In genomic region chr2:101745711-101746694, GRCh38 we compare ENCODE assay signal across 9 cellular contexts. TPM values are rescaled to one million over a fixed set of nuclear protein-coding genes. Genes with fewer than 3 reads are reported as not detected.
DNase-seq lines count a peak whose midpoint lies in the region; ATAC-seq and TF ChIP-seq lines count a peak whose summit lies in the region.
"Had no signal": no experiment of that assay in that cellular context is flagged by ENCODE, and none has a peak within 500 bp of the region (broad histone marks: within the 10 kb centered on the region; RNA-seq: fewer than 3 reads in every experiment).

No MANE protein-coding gene starts in this region.

- H3K9me3 ChIP-seq in CD4-positive, alpha-beta T cell (ENCODE audit: control insufficient read depth, low read length): no peaks in the 10 kb centered on the region
- no peaks in the 10 kb centered on the region for H3K9me3 ChIP-seq in tibial nerve
- no peaks in the 10 kb centered on the region for H3K9me3 ChIP-seq in esophagus squamous epithelium

- no peaks in the 10 kb centered on the region for H3K27me3 ChIP-seq in CD4-positive, alpha-beta T cell (ENCODE audit: control insufficient read depth, insufficient read depth, low read length)
- H3K27me3 ChIP-seq in tibial nerve (no peaks in the 10 kb centered on the region), esophagus squamous epithelium (no peaks in the 10 kb centered on the region)

- no peak for ATAC-seq in CD4-positive, alpha-beta T cell (ENCODE audit: poor library complexity)
- peak in 1 of 2 donors; percentile 26 for ATAC-seq in naive thymus-derived CD8-positive, alpha-beta T cell

- peak overlapping the region; percentile 22 for H3K4me3 Mint-ChIP-seq in CD4-positive, alpha-beta T cell
- H3K4me3 Mint-ChIP-seq in naive thymus-derived CD8-positive, alpha-beta T cell: peak overlapping the region in 9 of 10 donors; percentile 18 to 75 (median 54)

- H3K4me1 Mint-ChIP-seq in CD4-positive, alpha-beta T cell (ENCODE audit: low read depth): peaks cover 77% of the 10 kb centered on the region
- H3K4me1 Mint-ChIP-seq in naive thymus-derived CD8-positive, alpha-beta T cell: peaks cover 43 to 77% (median 74%) of the 10 kb centered on the region in 4 donors

- peak overlapping the region; percentile 61 for H3K27ac Mint-ChIP-seq in CD4-positive, alpha-beta T cell
- peak overlapping the region in 7 of 10 donors; percentile 9 to 84 (median 40) for H3K27ac Mint-ChIP-seq in naive thymus-derived CD8-positive, alpha-beta T cell

- H3K4me1 ChIP-seq in tibial nerve (peaks cover 0 to 77% (median 42%) of the 10 kb centered on the region in 4 donors), esophagus squamous epithelium (peaks cover 19 to 64% (median 48%) of the 10 kb centered on the region in 3 donors)

- H3K4me3 ChIP-seq in tibial nerve (no peak overlapping the region), esophagus squamous epithelium (no peak overlapping the region)

- TF ChIP-seq CTCF in CD4-positive, alpha-beta T cell (IDR thresholded peaks at IDR 0.05): no peak
- TF ChIP-seq CTCF in tibial nerve (IDR thresholded peaks at IDR 0.05) (no peak), esophagus squamous epithelium (IDR thresholded peaks at IDR 0.05) (no peak)

- CTCF ChIA-PET in CD4-positive, alpha-beta T cell (lab: Charles Lee): interaction anchor here (0.6 to 1.5 kb wide), 6 partner anchors 11 to 64 kb away, joined by 3 to 8 read pairs (median 3); no protein-coding TSS in a partner anchor

- 70% methylated on average over 4 of the region's 4 CpGs for WGBS in tibial nerve, 2 donors
- 57 to 80% methylated on average over 4 of the region's 4 CpGs for WGBS in esophagus squamous epithelium, 2 donors

- intact Hi-C loops in CD4-positive, alpha-beta T cell (cut with DNase I, micrococcal nuclease): no loop called here
- intact Hi-C loops in esophagus squamous epithelium (cut with DNase I) (no loop called here), posterior cingulate gyrus (cut with DNase I) (no loop called here)

- POLR2A ChIA-PET in CD4-positive, alpha-beta T cell (lab: Charles Lee): interaction anchor here (0.5 to 2.4 kb wide), 12 partner anchors 9 to 700 kb away, joined by 3 to 12 read pairs (median 4); partner anchors contain the start of gene MAP4K4
- POLR2A ChIA-PET in naive thymus-derived CD8-positive, alpha-beta T cell (lab: Charles Lee): interaction anchor here (0.6 to 1.1 kb wide), 6 partner anchors 17 to 383 kb away, joined by 3 to 5 read pairs (median 4); no protein-coding TSS in a partner anchor

- H3K36me3 ChIP-seq in tibial nerve (no peaks in the 10 kb centered on the region), esophagus squamous epithelium (no peaks in the 10 kb centered on the region)

- no peak for DNase-seq in CD4-positive, alpha-beta T cell
- DNase-seq in NCI-H226: peak; percentile 55
- DNase-seq in dedifferentiated amniotic fluid mesenchymal stem cell (ENCODE audit: extremely low spot score): peak; percentile 67
- DNase-seq in naive thymus-derived CD8-positive, alpha-beta T cell: no peak
- DNase-seq in tibial nerve (ENCODE audit: low spot score in 2 of 2): no peak
- no peak for DNase-seq in esophagus squamous epithelium (lab: John Stamatoyannopoulos, UW)
- no peak for DNase-seq in putamen (ENCODE audit: low spot score)
- DNase-seq in posterior cingulate gyrus: no peak
- DNase-seq: erythroblast had no signal

- no peak for TF ChIP-seq EP300 in tibial nerve (IDR thresholded peaks at IDR 0.05)

- no peak for TF ChIP-seq POLR2A in tibial nerve (IDR thresholded peaks at IDR 0.05)
- no peak for TF ChIP-seq POLR2A in esophagus squamous epithelium (IDR thresholded peaks at IDR 0.05)

- no peak overlapping the region for H3K27ac ChIP-seq in CD4-positive, alpha-beta T cell (ENCODE audit: low read depth, low read length)
- peak overlapping the region in 2 of 4 donors; percentile 23 to 55 for H3K27ac ChIP-seq in tibial nerve
- peak overlapping the region in 2 of 4 donors; percentile 11 to 35 for H3K27ac ChIP-seq in esophagus squamous epithelium

- no peaks in the 10 kb centered on the region for H3K9me3 Mint-ChIP-seq in CD4-positive, alpha-beta T cell
- peaks cover 0 to 1% (median 0%) of the 10 kb centered on the region in 9 donors for H3K9me3 Mint-ChIP-seq in naive thymus-derived CD8-positive, alpha-beta T cell

- no peaks in the 10 kb centered on the region for H3K27me3 Mint-ChIP-seq in CD4-positive, alpha-beta T cell
- no peaks in the 10 kb centered on the region for H3K27me3 Mint-ChIP-seq in naive thymus-derived CD8-positive, alpha-beta T cell

- H3K36me3 Mint-ChIP-seq in CD4-positive, alpha-beta T cell (ENCODE audit: low read depth): peaks cover 7% of the 10 kb centered on the region
- H3K36me3 Mint-ChIP-seq in naive thymus-derived CD8-positive, alpha-beta T cell: peaks cover 0 to 9% (median 0%) of the 10 kb centered on the region in 3 donors

RNA-seq across cellular contexts. Expression of gene MAP4K4, which starts 48.5 kb away (rescaled TPM):
- 10 to 100 TPM; 92.8 to 94.0 TPM for total RNA-seq in CD4-positive, alpha-beta T cell
- 100 to 1,000 TPM; 116 to 122 TPM for total RNA-seq in naive thymus-derived CD8-positive, alpha-beta T cell
- 10 to 100 TPM in 2 of 3 donors, 1 to 10 TPM in 1; 9.5 to 26.6 (median 13.0) TPM for polyA plus RNA-seq in naive thymus-derived CD8-positive, alpha-beta T cell
- total RNA-seq in tibial nerve (10 to 100 TPM; 78.0 to 85.7 (median 84.4) TPM), esophagus squamous epithelium (100 to 1,000 TPM in 1 of 4 donors, 10 to 100 TPM in 3; 46.0 to 121 (median 53.9) TPM)

Comparison
In these comparisons a context has a peak if more than half of its experiments do, and no peak if none do; other contexts are left out.
1. DNase-seq: peak in NCI-H226 (single experiment) and dedifferentiated amniotic fluid mesenchymal stem cell (single experiment); none in CD4-positive, alpha-beta T cell (0 of 10), naive thymus-derived CD8-positive, alpha-beta T cell (0 of 10), tibial nerve (0 of 2), esophagus squamous epithelium (single experiment), putamen (single experiment) and posterior cingulate gyrus (0 of 10).